ENCODE assay signal across 1 cellular context in genomic region chr6:90284745-90285481, GRCh38.
TF ChIP-seq lines count a peak whose summit lies in the region.

No MANE protein-coding gene starts in this region.

TF ChIP-seq in K562, 482 proteins besides CTCF, POLR2A, EP300 and RAD21 (continued from another document):
- TF ChIP-seq CREB3L1 (IDR thresholded peaks at IDR 0.05; ENCODE audit: borderline replicate concordance, low read depth) (no peak), ARID2 (IDR thresholded peaks at IDR 0.05) (no peak), FOSL1 (tag; conservative IDR thresholded peaks at IDR 0.05) (peak; percentile 40; the same call in 1 of the 2 replicates), BRF1 (IDR thresholded peaks at IDR 0.05; ENCODE audit: borderline replicate concordance, extremely low read depth, insufficient read length) (no peak), MAFK (IDR thresholded peaks at IDR 0.05; ENCODE audit: low read length) (0 out of 2 replicates have a peak, but pooled peaks have one; percentile 15), NFE2L1 (tag; IDR thresholded peaks at IDR 0.05; ENCODE audit: borderline replicate concordance, low read depth) (peak; percentile 31; the same call in 1 of the 2 replicates), GABPA (tag; conservative IDR thresholded peaks at IDR 0.05; ENCODE audit: low read depth) (0 out of 2 replicates have a peak, but pooled peaks have one; percentile 8), CREB5 (CRISPR knock-in tag; IDR thresholded peaks at IDR 0.05) (no peak), LARP7 (IDR thresholded peaks at IDR 0.05) (no peak)
